In the genomic region with DNA sequence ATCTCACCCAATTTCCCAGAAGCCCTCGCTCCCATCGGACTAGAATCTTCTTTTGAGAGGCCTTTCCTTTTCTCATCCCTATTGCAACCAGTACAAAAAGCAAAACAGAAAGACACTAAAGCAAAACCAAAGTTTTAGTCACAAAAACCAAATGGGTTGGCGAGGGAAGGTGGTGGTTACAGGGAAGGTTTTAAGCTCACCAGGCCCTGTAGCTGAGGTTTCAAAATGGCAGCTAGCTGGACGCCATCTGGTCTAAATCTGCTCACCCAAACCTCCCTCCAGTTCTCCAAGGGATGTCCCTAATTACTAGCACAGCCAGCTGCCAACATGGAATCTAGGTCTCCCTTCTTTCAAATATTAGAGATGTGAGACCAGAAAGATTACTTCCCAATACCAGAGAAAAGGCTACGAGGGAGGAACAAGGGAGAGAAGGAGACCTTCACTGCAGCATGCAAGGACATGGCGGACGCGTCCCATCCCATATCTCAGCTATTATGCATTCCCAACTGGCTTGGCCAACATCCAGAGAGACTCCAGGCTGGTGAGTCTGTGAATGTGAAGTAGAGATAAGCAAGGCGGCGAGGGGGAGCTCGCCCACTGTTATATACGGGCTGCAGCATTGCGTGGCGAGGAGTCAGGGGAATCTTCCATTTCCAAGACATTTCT, we compare ENCODE assay signal across 31 cellular contexts.
DNase-seq lines count a peak whose midpoint lies in the region; ATAC-seq lines count a peak whose summit lies in the region.
"Had no signal": no experiment of that assay in that cellular context is flagged by ENCODE, and none has a peak within 500 bp of the region (broad histone marks: within the 10 kb centered on the region; RNA-seq: fewer than 3 reads in every experiment).

No MANE protein-coding gene starts in this region.

- peaks cover 6% of the 10 kb centered on the region for H3K9me3 Mint-ChIP-seq in activated CD8-positive, alpha-beta memory T cell treated with anti-CD3 and anti-CD28 coated beads, Interleukin-2, amount 10 ng/mL, durations not matched to agents 7 days and 5 days (ENCODE audit: low read depth)
- H3K9me3 Mint-ChIP-seq in naive thymus-derived CD8-positive, alpha-beta T cell: peaks cover 0 to 13% (median 5%) of the 10 kb centered on the region in 9 donors

- CTCF ChIA-PET in activated CD8-positive, alpha-beta memory T cell treated with anti-CD3 and anti-CD28 coated beads, Interleukin-2, amount 10 ng/mL, durations not matched to agents 7 days and 5 days (lab: Charles Lee): interaction anchor here (0.7 to 1.0 kb wide), 2 partner anchors 306 to 310 kb away, joined by 3 read pairs; no protein-coding TSS in a partner anchor

- no peak overlapping the region for H3K4me3 Mint-ChIP-seq in activated CD8-positive, alpha-beta memory T cell treated with anti-CD3 and anti-CD28 coated beads, Interleukin-2, amount 10 ng/mL, durations not matched to agents 7 days and 5 days
- no peak overlapping the region for H3K4me3 Mint-ChIP-seq in naive thymus-derived CD8-positive, alpha-beta T cell
- H3K4me3 Mint-ChIP-seq: activated T-helper 17 cell treated with anti-CD3 and anti-CD28 coated beads, Interleukin-2, amount 50 U/mL, for 72 hours; CD8-positive, alpha-beta memory T cell; memory B cell had no signal

- no peak for ATAC-seq in activated CD8-positive, alpha-beta memory T cell treated with anti-CD3 and anti-CD28 coated beads, Interleukin-2, amount 10 ng/mL, durations not matched to agents 7 days and 5 days
- ATAC-seq in left ventricle myocardium superior (peak; percentile 92), GM21529 (IDR thresholded peaks at IDR 0.05; ENCODE audit: unreplicated experiment) (no peak), GM19023 (IDR thresholded peaks at IDR 0.05; ENCODE audit: unreplicated experiment) (no peak)
- ATAC-seq in naive thymus-derived CD8-positive, alpha-beta T cell: no peak
- ATAC-seq: activated CD4-positive, CD25-positive, alpha-beta regulatory T cell treated with anti-CD3 and anti-CD28 coated beads, Interleukin-2, amount 50 U/mL, for 24 hours; activated T-helper 17 cell treated with anti-CD3 and anti-CD28 coated beads, Interleukin-2, amount 50 U/mL, for 72 hours; HCT116 had no signal

- peak; percentile 45 for DNase-seq in activated CD8-positive, alpha-beta memory T cell treated with anti-CD3 and anti-CD28 coated beads, Interleukin-2, amount 10 ng/mL, durations not matched to agents 7 days and 5 days
- DNase-seq in activated CD8-positive, alpha-beta memory T cell treated with anti-CD3 and anti-CD28 coated beads for 24 hours: no peak
- DNase-seq in cerebellar cortex (ENCODE audit: low spot score) (peak; percentile 45), left ventricle myocardium superior (peak; percentile 75), NCI-H1105 (lab: John Stamatoyannopoulos, UW) (no peak)
- DNase-seq in naive thymus-derived CD8-positive, alpha-beta T cell: no peak
- DNase-seq: activated CD4-positive, alpha-beta T cell treated with anti-CD3 and anti-CD28 coated beads, Interleukin-2, amount 50 U/mL, for 48 hours; activated CD8-positive, alpha-beta memory T cell treated with anti-CD3 and anti-CD28 coated beads, Interleukin-2, amount 50 U/mL, for 48 hours; activated naive CD4-positive, alpha-beta T cell treated with anti-CD3 and anti-CD28 coated beads, Interleukin-2, amount 50 U/mL, for 16 hours; AML-193; amygdala; CD8-positive, alpha-beta memory T cell; colonic mucosa; DMS79 treated with DMSO at 0.1 percent for 48 hours; effector CD8-positive, alpha-beta T cell; foreskin fibroblast; Karpas-422; MV-4-11; NCI-H1694; NCI-H510A; NK-92 treated with Interleukin-12 subunit alpha and Interleukin-12 subunit beta, amount 100 ng/mL, for 24 hours; PC-9; SHP77 treated with DMSO at 0.1 percent for 48 hours; stimulated activated CD4-positive, alpha-beta T cell treated with anti-CD3 and anti-CD28 coated beads, Interleukin-15, amount 100 ng/mL, for 24 hours; stimulated activated naive CD4-positive, alpha-beta T cell had no signal

- POLR2A ChIA-PET in naive thymus-derived CD8-positive, alpha-beta T cell (lab: Charles Lee): no interaction called here

- intact Hi-C loops in left ventricle myocardium superior (cut with micrococcal nuclease): no loop called here

- H3K4me1 Mint-ChIP-seq in activated CD8-positive, alpha-beta memory T cell treated with anti-CD3 and anti-CD28 coated beads, Interleukin-2, amount 10 ng/mL, durations not matched to agents 7 days and 5 days: peaks cover 10% of the 10 kb centered on the region
- peaks cover 0 to 4% (median 0%) of the 10 kb centered on the region in 4 donors for H3K4me1 Mint-ChIP-seq in naive thymus-derived CD8-positive, alpha-beta T cell
- H3K4me1 Mint-ChIP-seq: activated T-helper 17 cell treated with anti-CD3 and anti-CD28 coated beads, Interleukin-2, amount 50 U/mL, for 72 hours; CD8-positive, alpha-beta memory T cell had no signal

- H3K36me3 Mint-ChIP-seq in activated CD8-positive, alpha-beta memory T cell treated with anti-CD3 and anti-CD28 coated beads, Interleukin-2, amount 10 ng/mL, durations not matched to agents 7 days and 5 days: peaks cover 4% of the 10 kb centered on the region
- H3K36me3 Mint-ChIP-seq in naive thymus-derived CD8-positive, alpha-beta T cell: no peaks in the 10 kb centered on the region

- peaks cover 39% of the 10 kb centered on the region for H3K27me3 Mint-ChIP-seq in activated CD8-positive, alpha-beta memory T cell treated with anti-CD3 and anti-CD28 coated beads, Interleukin-2, amount 10 ng/mL, durations not matched to agents 7 days and 5 days
- peaks cover 0 to 9% (median 3%) of the 10 kb centered on the region in 5 donors for H3K27me3 Mint-ChIP-seq in naive thymus-derived CD8-positive, alpha-beta T cell
- H3K27me3 Mint-ChIP-seq: memory B cell had no signal

- peak overlapping the region; percentile 33 for H3K27ac Mint-ChIP-seq in activated CD8-positive, alpha-beta memory T cell treated with anti-CD3 and anti-CD28 coated beads, Interleukin-2, amount 10 ng/mL, durations not matched to agents 7 days and 5 days
- H3K27ac Mint-ChIP-seq in naive thymus-derived CD8-positive, alpha-beta T cell: no peak overlapping the region
- H3K27ac Mint-ChIP-seq: activated T-helper 17 cell treated with anti-CD3 and anti-CD28 coated beads, Interleukin-2, amount 50 U/mL, for 72 hours; CD8-positive, alpha-beta memory T cell; memory B cell had no signal

Comparison
In these comparisons a context has a peak if more than half of its experiments do, and no peak if none do; other contexts are left out.
1. DNase-seq: peak in activated CD8-positive, alpha-beta memory T cell treated with anti-CD3 and anti-CD28 coated beads, Interleukin-2, amount 10 ng/mL, durations not matched to agents 7 days and 5 days (single experiment), cerebellar cortex (single experiment) and left ventricle myocardium superior (single experiment); none in activated CD8-positive, alpha-beta memory T cell treated with anti-CD3 and anti-CD28 coated beads for 24 hours (single experiment), naive thymus-derived CD8-positive, alpha-beta T cell (0 of 10) and NCI-H1105 (single experiment).